ENCODE assay signal across 21 cellular contexts in genomic region chr11:8746575-8746974, GRCh38.
DNase-seq lines count a peak whose midpoint lies in the region; ATAC-seq, FAIRE-seq and TF ChIP-seq lines count a peak whose summit lies in the region.
"Had no signal": no experiment of that assay in that cellular context is flagged by ENCODE, and none has a peak within 500 bp of the region (broad histone marks: within the 10 kb centered on the region; RNA-seq: fewer than 3 reads in every experiment).

No MANE protein-coding gene starts in this region.

- DNase-seq in IMR-90 (no peak), colonic mucosa (no peak), kidney glomerular epithelial cell (lab: John Stamatoyannopoulos, UW) (peak; percentile 33), nephron progenitor cell (no peak), progenitor cell of endocrine pancreas (ENCODE audit: low spot score, unreplicated experiment) (no peak), omental fat pad (ENCODE audit: low spot score) (no peak), frontal cortex (ENCODE audit: low spot score in 2 of 2) (no peak)
- no peak for DNase-seq in activated CD4-positive, alpha-beta memory T cell treated with anti-CD3 and anti-CD28 coated beads for 36 hours
- DNase-seq: BE2C; CD8-positive, alpha-beta T cell; COR-L47; DMS153; DMS79 treated with DMSO at 0.1 percent for 48 hours; GF-D8; HCEC 1CT; HFFc6 had no signal

- H3K23ac ChIP-seq in IMR-90 (ENCODE audit: low read depth, low read length): 0 out of 2 replicates have a peak overlapping the region, but pooled peaks have one; percentile 15

- in situ Hi-C loops in IMR-90 (cut with MboI; ENCODE audit: low sequenced_read_pairs): no loop called here

- intact Hi-C loops in IMR-90 (cut with micrococcal nuclease): no loop called here
- intact Hi-C loops in colonic mucosa (cut with DNase I): no loop called here
- intact Hi-C loops in activated CD4-positive, alpha-beta memory T cell treated with anti-CD3 and anti-CD28 coated beads for 36 hours (cut with micrococcal nuclease): no loop called here

- H2AK5ac ChIP-seq in IMR-90 (ENCODE audit: low read depth, low read length): no peak overlapping the region

- TF ChIP-seq CTCF in IMR-90 (conservative IDR thresholded peaks at IDR 0.05; ENCODE audit: low read depth, low read length): no peak
- TF ChIP-seq CTCF in colonic mucosa (IDR thresholded peaks at IDR 0.05): no peak
- no peak for TF ChIP-seq CTCF in nephron progenitor cell (IDR thresholded peaks at IDR 0.05)
- no peak for TF ChIP-seq CTCF in progenitor cell of endocrine pancreas (IDR thresholded peaks at IDR 0.05; ENCODE audit: unreplicated experiment)
- TF ChIP-seq CTCF in omental fat pad (IDR thresholded peaks at IDR 0.05): no peak

- no peak for TF ChIP-seq RAD21 in IMR-90 (IDR thresholded peaks at IDR 0.05; ENCODE audit: low read length)

- H3K27ac ChIP-seq in IMR-90 (ENCODE audit: insufficient read depth, low read length) (no peak overlapping the region), colonic mucosa (peak overlapping the region; percentile 7)
- H3K27ac ChIP-seq: C4-2B, HL-60 had no signal

- CTCF ChIA-PET in IMR-90 (lab: Yijun Ruan, JAX): interaction anchor here (1.0 kb wide), 1 partner anchor 22 kb away, joined by 3 read pairs; no protein-coding TSS in a partner anchor
- CTCF ChIA-PET in activated CD4-positive, alpha-beta memory T cell treated with anti-CD3 and anti-CD28 coated beads for 36 hours (lab: Charles Lee): no interaction called here

- H2BK5ac ChIP-seq in IMR-90 (ENCODE audit: low read depth, low read length, poor library complexity, severe bottlenecking): no peak overlapping the region

- no peak overlapping the region for H4K5ac ChIP-seq in IMR-90 (ENCODE audit: low read depth, low read length)

- no peak overlapping the region for H4K91ac ChIP-seq in IMR-90 (ENCODE audit: insufficient read depth, low read depth, low read length)

- H3K9me3 Mint-ChIP-seq in nephron progenitor cell (peaks cover 6% of the 10 kb centered on the region), progenitor cell of endocrine pancreas (ENCODE audit: low read depth) (peaks cover 4% of the 10 kb centered on the region)
- H3K9me3 Mint-ChIP-seq in activated CD4-positive, alpha-beta memory T cell treated with anti-CD3 and anti-CD28 coated beads for 36 hours: no peaks in the 10 kb centered on the region
- H3K9me3 Mint-ChIP-seq: CD8-positive, alpha-beta T cell; HFFc6 had no signal

- no peak for TF ChIP-seq POLR2A in IMR-90 (IDR thresholded peaks at IDR 0.05; ENCODE audit: low read depth, low read length)

- no peak overlapping the region for H2BK15ac ChIP-seq in IMR-90 (ENCODE audit: low read depth, low read length)

- no peak overlapping the region for H2BK120ac ChIP-seq in IMR-90 (ENCODE audit: low read depth, low read length)

- POLR2A ChIA-PET in IMR-90 (lab: Charles Lee; ENCODE audit: unreplicated experiment): no interaction called here
- POLR2A ChIA-PET in activated CD4-positive, alpha-beta memory T cell treated with anti-CD3 and anti-CD28 coated beads for 36 hours (lab: Charles Lee): no interaction called here

- no peak overlapping the region for H3K56ac ChIP-seq in IMR-90 (ENCODE audit: extremely low read depth, insufficient read depth, low read length)

- no peak overlapping the region for H3K4ac ChIP-seq in IMR-90 (ENCODE audit: low read depth, low read length)

- H3K36me3 Mint-ChIP-seq in nephron progenitor cell (ENCODE audit: low read depth): peaks cover 17% of the 10 kb centered on the region
- peaks cover 12% of the 10 kb centered on the region for H3K36me3 Mint-ChIP-seq in progenitor cell of endocrine pancreas (ENCODE audit: insufficient read depth)
- no peaks in the 10 kb centered on the region for H3K36me3 Mint-ChIP-seq in activated CD4-positive, alpha-beta memory T cell treated with anti-CD3 and anti-CD28 coated beads for 36 hours
- H3K36me3 Mint-ChIP-seq: CD8-positive, alpha-beta T cell had no signal

- no peak overlapping the region for H2AK9ac ChIP-seq in IMR-90 (replicated peaks; ENCODE audit: low read depth, low read length, poor library complexity)

- BruUV-seq in IMR-90 (replicated peaks; lab: Mats Ljungman, UMichigan): no TSS peak

- peaks cover 24% of the 10 kb centered on the region for H3K36me3 ChIP-seq in IMR-90 (ENCODE audit: control insufficient read depth, insufficient read depth, low read length)
- no peaks in the 10 kb centered on the region for H3K36me3 ChIP-seq in colonic mucosa
- H3K36me3 ChIP-seq: BE2C had no signal

- no peak overlapping the region for H4K8ac ChIP-seq in IMR-90 (ENCODE audit: low read depth in 2 of 2, low read length in 2 of 2)

- no peaks in the 10 kb centered on the region for H3K27me3 Mint-ChIP-seq in nephron progenitor cell (ENCODE audit: low read depth, poor library complexity)
- H3K27me3 Mint-ChIP-seq in progenitor cell of endocrine pancreas: no peaks in the 10 kb centered on the region
- peaks cover 16% of the 10 kb centered on the region for H3K27me3 Mint-ChIP-seq in activated CD4-positive, alpha-beta memory T cell treated with anti-CD3 and anti-CD28 coated beads for 36 hours

- FAIRE-seq in frontal cortex (lab: Jason Lieb, UNC): no peak
- FAIRE-seq: A204.1, D721Med, GM18507 had no signal

- ATAC-seq in IMR-90 (ENCODE audit: low read depth) (peak; percentile 53), omental fat pad (ENCODE audit: low FRiP score) (no peak)
- ATAC-seq: CD8-positive, alpha-beta T cell had no signal

- 0 out of 2 replicates have a peak overlapping the region, but pooled peaks have one; percentile 14 for H3K14ac ChIP-seq in IMR-90 (replicated peaks; ENCODE audit: low read depth, low read length)

- peaks cover 5% of the 10 kb centered on the region; the same call in 1 of the 2 replicates for H4K20me1 ChIP-seq in IMR-90 (ENCODE audit: insufficient read depth, low read length)

- H3K4me3 ChIP-seq in IMR-90 (ENCODE audit: insufficient read depth, low read depth, low read length) (no peak overlapping the region), colonic mucosa (no peak overlapping the region)

- H2BK20ac ChIP-seq in IMR-90 (ENCODE audit: low read depth, low read length): no peak overlapping the region

- peaks cover 19 to 72% of the 10 kb centered on the region in 2 experiments for H3K79me1 ChIP-seq in IMR-90 (ENCODE audit: low read depth in 1 of 2, low read length in 2 of 2)

- peaks cover 8% of the 10 kb centered on the region for H3K4me1 ChIP-seq in IMR-90 (ENCODE audit: control insufficient read depth, insufficient read depth, low read length)
- H3K4me1 ChIP-seq in colonic mucosa: no peaks in the 10 kb centered on the region
- H3K4me1 ChIP-seq: BE2C had no signal

- H3K27ac Mint-ChIP-seq in nephron progenitor cell: peak overlapping the region; percentile 73
- no peak overlapping the region for H3K27ac Mint-ChIP-seq in progenitor cell of endocrine pancreas
- H3K27ac Mint-ChIP-seq in activated CD4-positive, alpha-beta memory T cell treated with anti-CD3 and anti-CD28 coated beads for 36 hours: no peak overlapping the region
- H3K27ac Mint-ChIP-seq: CD8-positive, alpha-beta T cell; HFFc6 had no signal

- peaks cover 39% of the 10 kb centered on the region for H3K9me1 ChIP-seq in IMR-90 (ENCODE audit: insufficient read depth, low read length)

- H2AFZ ChIP-seq in IMR-90 (replicated peaks; ENCODE audit: low read length, poor library complexity): no peak overlapping the region

- H3K4me1 Mint-ChIP-seq in nephron progenitor cell: peaks cover 38% of the 10 kb centered on the region
- peaks cover 18% of the 10 kb centered on the region for H3K4me1 Mint-ChIP-seq in progenitor cell of endocrine pancreas (ENCODE audit: low read depth)
- H3K4me1 Mint-ChIP-seq in activated CD4-positive, alpha-beta memory T cell treated with anti-CD3 and anti-CD28 coated beads for 36 hours (ENCODE audit: low read depth): peaks cover 6% of the 10 kb centered on the region

- H3K9me3 ChIP-seq in IMR-90 (ENCODE audit: control insufficient read depth, insufficient read depth, low read length) (no peaks in the 10 kb centered on the region), colonic mucosa (no peaks in the 10 kb centered on the region)
- H3K9me3 ChIP-seq: BE2C had no signal

- H3K4me2 ChIP-seq in IMR-90 (ENCODE audit: low read depth, low read length): no peak overlapping the region

- dilution Hi-C loops in IMR-90 (cut with HindIII; ENCODE audit: low sequenced_read_pairs, unreplicated experiment): no loop called here

- H3K18ac ChIP-seq in IMR-90 (ENCODE audit: low read depth, low read length): no peak overlapping the region

- H3K9ac ChIP-seq in IMR-90 (ENCODE audit: low read depth, low read length): no peak overlapping the region
- H3K9ac ChIP-seq in colonic mucosa (ENCODE audit: low read depth in 2 of 2, low read length in 2 of 2): no peak overlapping the region

- H3K4me3 Mint-ChIP-seq in nephron progenitor cell (peak overlapping the region; percentile 13), progenitor cell of endocrine pancreas (ENCODE audit: low read depth) (no peak overlapping the region)
- no peak overlapping the region for H3K4me3 Mint-ChIP-seq in activated CD4-positive, alpha-beta memory T cell treated with anti-CD3 and anti-CD28 coated beads for 36 hours
- H3K4me3 Mint-ChIP-seq: CD8-positive, alpha-beta T cell; HFFc6 had no signal

- no peaks in the 10 kb centered on the region for H3K27me3 ChIP-seq in IMR-90 (ENCODE audit: control insufficient read depth, insufficient read depth, low read length)
- no peaks in the 10 kb centered on the region for H3K27me3 ChIP-seq in colonic mucosa
- H3K27me3 ChIP-seq: BE2C had no signal

TF ChIP-seq in IMR-90, 13 proteins besides CTCF, POLR2A, EP300 and RAD21:
- TF ChIP-seq CHD1 (IDR thresholded peaks at IDR 0.05; ENCODE audit: low read depth, low read length) (no peak), FOS (IDR thresholded peaks at IDR 0.05; ENCODE audit: low read depth, low read length) (no peak), CEBPB (IDR thresholded peaks at IDR 0.05; ENCODE audit: low read depth, low read length) (no peak), MAZ (IDR thresholded peaks at IDR 0.05; ENCODE audit: borderline replicate concordance, low read depth, low read length) (no peak), RCOR1 (IDR thresholded peaks at IDR 0.05; ENCODE audit: insufficient replicate concordance, low read length) (no peak), USF2 (IDR thresholded peaks at IDR 0.05; ENCODE audit: low read depth, low read length) (no peak), MAFK (IDR thresholded peaks at IDR 0.05; ENCODE audit: low read depth, low read length) (no peak)
